In genomic region chr20:61045876-61046585, GRCh38 we compare ENCODE assay signal across 20 cellular contexts.
DNase-seq lines count a peak whose midpoint lies in the region; ATAC-seq and TF ChIP-seq lines count a peak whose summit lies in the region.
"Had no signal": no experiment of that assay in that cellular context is flagged by ENCODE, and none has a peak within 500 bp of the region (broad histone marks: within the 10 kb centered on the region; RNA-seq: fewer than 3 reads in every experiment).

No MANE protein-coding gene starts in this region.

- no peak overlapping the region for H3K27ac Mint-ChIP-seq in endodermal cell
- no peak overlapping the region for H3K27ac Mint-ChIP-seq in nephron progenitor cell
- H3K27ac Mint-ChIP-seq in activated naive CD4-positive, alpha-beta T cell treated with anti-CD3 and anti-CD28 coated beads, Interleukin-2, amount 10 ng/mL, durations not matched to agents 7 days and 5 days: no peak overlapping the region
- H3K27ac Mint-ChIP-seq: CD4-positive, alpha-beta T cell had no signal

- H3K4me1 Mint-ChIP-seq in endodermal cell (no peaks in the 10 kb centered on the region), nephron progenitor cell (no peaks in the 10 kb centered on the region)
- no peaks in the 10 kb centered on the region for H3K4me1 Mint-ChIP-seq in activated naive CD4-positive, alpha-beta T cell treated with anti-CD3 and anti-CD28 coated beads, Interleukin-2, amount 10 ng/mL, durations not matched to agents 7 days and 5 days

- no peak overlapping the region for H3K4me3 Mint-ChIP-seq in endodermal cell
- no peak overlapping the region for H3K4me3 Mint-ChIP-seq in nephron progenitor cell
- H3K4me3 Mint-ChIP-seq in activated naive CD4-positive, alpha-beta T cell treated with anti-CD3 and anti-CD28 coated beads, Interleukin-2, amount 10 ng/mL, durations not matched to agents 7 days and 5 days: no peak overlapping the region
- H3K4me3 Mint-ChIP-seq: CD4-positive, alpha-beta T cell had no signal

- H3K9me3 Mint-ChIP-seq in endodermal cell (peaks cover 11% of the 10 kb centered on the region), nephron progenitor cell (no peaks in the 10 kb centered on the region)
- peaks cover 11% of the 10 kb centered on the region for H3K9me3 Mint-ChIP-seq in activated naive CD4-positive, alpha-beta T cell treated with anti-CD3 and anti-CD28 coated beads, Interleukin-2, amount 10 ng/mL, durations not matched to agents 7 days and 5 days
- H3K9me3 Mint-ChIP-seq: CD4-positive, alpha-beta T cell had no signal

- no peak overlapping the region for H3K9ac ChIP-seq in endodermal cell (ENCODE audit: extremely low read depth, low read length, poor library complexity, severe bottlenecking)

- CTCF ChIA-PET in activated naive CD4-positive, alpha-beta T cell treated with anti-CD3 and anti-CD28 coated beads, Interleukin-2, amount 10 ng/mL, durations not matched to agents 7 days and 5 days (lab: Charles Lee): no interaction called here

- H3K4me1 ChIP-seq in endodermal cell (ENCODE audit: control insufficient read depth, insufficient read depth, low read length): no peaks in the 10 kb centered on the region
- H3K4me1 ChIP-seq: BE2C, Caco-2, HAP-1 had no signal

- TF ChIP-seq CTCF in endodermal cell (conservative IDR thresholded peaks at IDR 0.05): no peak
- TF ChIP-seq CTCF in nephron progenitor cell (IDR thresholded peaks at IDR 0.05): no peak
- no peak for TF ChIP-seq CTCF in GM10266 (IDR thresholded peaks at IDR 0.05; ENCODE audit: control insufficient read depth, insufficient read depth, low read depth, missing control alignments)

- no peaks in the 10 kb centered on the region for H3K36me3 ChIP-seq in endodermal cell (ENCODE audit: control insufficient read depth, insufficient read depth, low read length)
- H3K36me3 ChIP-seq: BE2C, HAP-1 had no signal

- H3K4me3 ChIP-seq in endodermal cell (ENCODE audit: low read length): no peak overlapping the region
- H3K4me3 ChIP-seq: GM12878, HAP-1, K562 had no signal

- DNase-seq in left cardiac atrium (peak; percentile 28), Right ventricle myocardium inferior (ENCODE audit: missing footprints) (no peak), endodermal cell (peak; percentile 66), nephron progenitor cell (peak; percentile 57), GM10266 (ENCODE audit: extremely low spot score) (no peak), NCI-H526 treated with DMSO at 0.1 percent for 48 hours (lab: John Stamatoyannopoulos, UW) (no peak)
- DNase-seq in activated naive CD4-positive, alpha-beta T cell treated with anti-CD3 and anti-CD28 coated beads, Interleukin-2, amount 10 ng/mL, durations not matched to agents 7 days and 5 days: no peak
- DNase-seq in activated CD4-positive, alpha-beta T cell treated with anti-CD3 and anti-CD28 coated beads, Interleukin-2, amount 50 U/mL, for 1 hour: no peak
- DNase-seq: BE2C, Caco-2, NCI-H1105, NCI-H1694, NCI-H345, NCI-H524 treated with DMSO at 0.1 percent for 48 hours, PC-3, RPMI8226 had no signal

- no peaks in the 10 kb centered on the region for H3K36me3 Mint-ChIP-seq in endodermal cell (ENCODE audit: low read depth)
- H3K36me3 Mint-ChIP-seq in nephron progenitor cell (ENCODE audit: low read depth): no peaks in the 10 kb centered on the region
- H3K36me3 Mint-ChIP-seq in activated naive CD4-positive, alpha-beta T cell treated with anti-CD3 and anti-CD28 coated beads, Interleukin-2, amount 10 ng/mL, durations not matched to agents 7 days and 5 days: no peaks in the 10 kb centered on the region

- H3K9me3 ChIP-seq in endodermal cell (ENCODE audit: control insufficient read depth, low read length): peaks cover 12% of the 10 kb centered on the region
- H3K9me3 ChIP-seq: HAP-1 had no signal

- peaks cover 37% of the 10 kb centered on the region for H3K27me3 Mint-ChIP-seq in endodermal cell (ENCODE audit: insufficient read depth)
- H3K27me3 Mint-ChIP-seq in nephron progenitor cell (ENCODE audit: low read depth, poor library complexity): peaks cover 28% of the 10 kb centered on the region
- no peaks in the 10 kb centered on the region for H3K27me3 Mint-ChIP-seq in activated naive CD4-positive, alpha-beta T cell treated with anti-CD3 and anti-CD28 coated beads, Interleukin-2, amount 10 ng/mL, durations not matched to agents 7 days and 5 days

- no peak overlapping the region for H3K27ac ChIP-seq in endodermal cell (ENCODE audit: low read depth, low read length)

- no peaks in the 10 kb centered on the region for H3K27me3 ChIP-seq in endodermal cell (ENCODE audit: control insufficient read depth, insufficient read depth, low read length, poor library complexity, severe bottlenecking)
- H3K27me3 ChIP-seq: BE2C had no signal

- 75 to 82% methylated on average over 3 of the region's 3 CpGs for WGBS in endodermal cell (ENCODE audit: insufficient coverage in 1 of 2, insufficient read length in 1 of 2), 2 experiments

- ATAC-seq in left cardiac atrium (no peak), Right ventricle myocardium inferior (no peak)
- ATAC-seq: GM12878, K562, PC-3 had no signal

- intact Hi-C loops in left cardiac atrium (cut with DNase I) (no loop called here), Right ventricle myocardium inferior (cut with DNase I) (no loop called here)

Comparison
In these comparisons a context has a peak if more than half of its experiments do, and no peak if none do; other contexts are left out.
1. DNase-seq: peak in left cardiac atrium (single experiment), endodermal cell (single experiment) and nephron progenitor cell (single experiment); none in Right ventricle myocardium inferior (single experiment), GM10266 (single experiment), NCI-H526 treated with DMSO at 0.1 percent for 48 hours (single experiment), activated naive CD4-positive, alpha-beta T cell treated with anti-CD3 and anti-CD28 coated beads, Interleukin-2, amount 10 ng/mL, durations not matched to agents 7 days and 5 days (single experiment) and activated CD4-positive, alpha-beta T cell treated with anti-CD3 and anti-CD28 coated beads, Interleukin-2, amount 50 U/mL, for 1 hour (single experiment).